Comparison of ENCODE assay signal across 34 cellular contexts in genomic region chr3:54785976-54786375, GRCh38.
"Had no signal": no experiment of that assay in that cellular context is flagged by ENCODE, and none has a peak within 500 bp of the region (broad histone marks: within the 10 kb centered on the region; RNA-seq: fewer than 3 reads in every experiment).

No MANE protein-coding gene starts in this region.

- H3K27ac ChIP-seq: KMS-11 had no signal

- H3K36me3 ChIP-seq: MG63 had no signal

- H3K9ac ChIP-seq: KMS-11 had no signal

- H3K9me3 ChIP-seq: MG63 had no signal

- H3K4me3 ChIP-seq: MG63 had no signal

- DNase-seq: Kasumi-1, KG1, MG63, MM.1S, MV-4-11, NCI-H1048, NCI-H1092, NCI-H1092 treated with DMSO at 0.1 percent for 48 hours, NCI-H1105, NCI-H1105 treated with DMSO at 0.1 percent for 48 hours, NCI-H1417, NCI-H1417 treated with DMSO at 0.1 percent for 48 hours, NCI-H1436, NCI-H1436 treated with DMSO at 0.1 percent for 48 hours, NCI-H146, NCI-H1694, NCI-H1694 treated with DMSO at 0.1 percent for 48 hours, NCI-H187, NCI-H187 treated with DMSO at 0.1 percent for 48 hours, NCI-H1930, NCI-H2029, NCI-H2029 treated with DMSO at 0.1 percent for 48 hours, NCI-H2081, NCI-H2081 treated with DMSO at 0.1 percent for 48 hours, NCI-H2107, NCI-H2171, NCI-H2171 treated with DMSO at 0.1 percent for 48 hours, NCI-H2227 treated with DMSO at 0.1 percent for 48 hours, NCI-H226, NCI-H345, NCI-H446, NCI-H446 treated with DMSO at 0.1 percent for 48 hours, NCI-H510A had no signal

- H3K27me3 ChIP-seq: MG63 had no signal

- H3K4me2 ChIP-seq: KMS-11 had no signal
